ENCODE assay signal across 14 cellular contexts in genomic region chr12:27163894-27164293, GRCh38.
A peak's percentile ranks its signal among the peaks of the same experiment; 100 is the strongest.
DNase-seq lines count a peak whose midpoint lies in the region; ATAC-seq and TF ChIP-seq lines count a peak whose summit lies in the region.
"Had no signal": no experiment of that assay in that cellular context is flagged by ENCODE, and none has a peak within 500 bp of the region (broad histone marks: within the 10 kb centered on the region; RNA-seq: fewer than 3 reads in every experiment).

No MANE protein-coding gene starts in this region.

- no peaks in the 10 kb centered on the region for H3K27me3 ChIP-seq in dorsolateral prefrontal cortex

- peaks cover 35% of the 10 kb centered on the region for H3K4me1 Mint-ChIP-seq in stimulated activated memory B cell treated with anti-CD40 and anti-IgM and Interleukin-4, amounts not matched to agents 10 μg/mL and 1 μg/mL and 100 μg/mL, for 72 hours
- no peaks in the 10 kb centered on the region for H3K4me1 Mint-ChIP-seq in naive thymus-derived CD8-positive, alpha-beta T cell

- no peaks in the 10 kb centered on the region for H3K4me1 ChIP-seq in HEK293 (ENCODE audit: control insufficient read depth, insufficient read depth, low read length)

- no peak for TF ChIP-seq CTCF in HEK293 (tag by site-specific recombination; IDR thresholded peaks at IDR 0.05)
- no peak for TF ChIP-seq CTCF in dorsolateral prefrontal cortex (IDR thresholded peaks at IDR 0.05 in 54 of 56, conservative IDR thresholded peaks at IDR 0.05 in 2 of 56; ENCODE audit: low read depth in 1 of 56, partially characterized antibody in 56 of 56)

- ATAC-seq in stimulated activated memory B cell treated with anti-CD40 and anti-IgM and Interleukin-4, amounts not matched to agents 10 μg/mL and 1 μg/mL and 100 μg/mL, for 72 hours: no peak
- no peak for ATAC-seq in naive thymus-derived CD8-positive, alpha-beta T cell
- ATAC-seq in GM21528 (IDR thresholded peaks at IDR 0.05; ENCODE audit: low FRiP score, unreplicated experiment): no peak

- peaks cover 9% of the 10 kb centered on the region for H3K9me3 Mint-ChIP-seq in stimulated activated memory B cell treated with anti-CD40 and anti-IgM and Interleukin-4, amounts not matched to agents 10 μg/mL and 1 μg/mL and 100 μg/mL, for 72 hours
- H3K9me3 Mint-ChIP-seq in naive thymus-derived CD8-positive, alpha-beta T cell: peaks cover 0 to 16% (median 5%) of the 10 kb centered on the region in 9 donors

- H3K27ac Mint-ChIP-seq in stimulated activated memory B cell treated with anti-CD40 and anti-IgM and Interleukin-4, amounts not matched to agents 10 μg/mL and 1 μg/mL and 100 μg/mL, for 72 hours: peak overlapping the region; percentile 85
- H3K27ac Mint-ChIP-seq in naive thymus-derived CD8-positive, alpha-beta T cell: no peak overlapping the region
- H3K27ac Mint-ChIP-seq: CD4-positive, alpha-beta T cell had no signal

- no peaks in the 10 kb centered on the region for H3K9me3 ChIP-seq in HEK293 (ENCODE audit: control insufficient read depth, insufficient read depth, low read depth, low read length)

- H3K4me3 Mint-ChIP-seq in stimulated activated memory B cell treated with anti-CD40 and anti-IgM and Interleukin-4, amounts not matched to agents 10 μg/mL and 1 μg/mL and 100 μg/mL, for 72 hours: no peak overlapping the region
- H3K4me3 Mint-ChIP-seq in naive thymus-derived CD8-positive, alpha-beta T cell: no peak overlapping the region
- H3K4me3 Mint-ChIP-seq: B cell; CD4-positive, alpha-beta T cell had no signal

- H3K27ac ChIP-seq in HEK293 (ENCODE audit: extremely low read depth, low read depth, low read length) (no peak overlapping the region), dorsolateral prefrontal cortex (peak overlapping the region in 40 of 59 donors; percentile 5 to 79 (median 38))
- H3K27ac ChIP-seq: HL-60 had no signal

- POLR2A ChIA-PET in HEK293 (lab: Yijun Ruan, JAX): no interaction called here
- POLR2A ChIA-PET in naive thymus-derived CD8-positive, alpha-beta T cell (lab: Charles Lee): no interaction called here

- no peaks in the 10 kb centered on the region for H3K27me3 Mint-ChIP-seq in stimulated activated memory B cell treated with anti-CD40 and anti-IgM and Interleukin-4, amounts not matched to agents 10 μg/mL and 1 μg/mL and 100 μg/mL, for 72 hours
- H3K27me3 Mint-ChIP-seq in naive thymus-derived CD8-positive, alpha-beta T cell: no peaks in the 10 kb centered on the region
- H3K27me3 Mint-ChIP-seq: B cell; CD4-positive, alpha-beta T cell had no signal

- intact Hi-C loops in dorsolateral prefrontal cortex (cut with DNase I): no loop called here

- DNase-seq in NCI-H69 (lab: John Stamatoyannopoulos, UW) (peak; percentile 74), dorsolateral prefrontal cortex (no peak)
- no peak for DNase-seq in naive thymus-derived CD8-positive, alpha-beta T cell
- DNase-seq in activated CD4-positive, alpha-beta T cell treated with anti-CD3 and anti-CD28 coated beads for 48 hours: no peak
- DNase-seq: C1 segment of cervical spinal cord; Calu3; CD4-positive, alpha-beta T cell; DMS153; DMS79 treated with DMSO at 0.1 percent for 48 hours had no signal

- no peaks in the 10 kb centered on the region for H3K36me3 ChIP-seq in HEK293 (ENCODE audit: control insufficient read depth in 2 of 2, insufficient read depth in 1 of 2, low read length in 2 of 2)

- no peaks in the 10 kb centered on the region for H3K36me3 Mint-ChIP-seq in stimulated activated memory B cell treated with anti-CD40 and anti-IgM and Interleukin-4, amounts not matched to agents 10 μg/mL and 1 μg/mL and 100 μg/mL, for 72 hours
- peaks cover 0 to 8% (median 5%) of the 10 kb centered on the region in 3 donors for H3K36me3 Mint-ChIP-seq in naive thymus-derived CD8-positive, alpha-beta T cell

- H3K4me3 ChIP-seq in HEK293 (ENCODE audit: low read depth, low read length): no peak overlapping the region
- no peak overlapping the region for H3K4me3 ChIP-seq in dorsolateral prefrontal cortex

- CTCF ChIA-PET in HEK293 (lab: Yijun Ruan, JAX): interaction anchor here (0.6 kb wide), 1 partner anchor 149 kb away, joined by 4 read pairs; the partner anchor contains the start of gene TM7SF3

TF ChIP-seq in HEK293, 187 proteins besides CTCF, POLR2A, EP300 and RAD21:
- TF ChIP-seq RBAK (tag by site-specific recombination; IDR thresholded peaks at IDR 0.05) (no peak), PRDM4 (tag by site-specific recombination; IDR thresholded peaks at IDR 0.05) (peak; percentile 49; the same call in 1 of the 2 replicates)
